9 cellular contexts compared by ENCODE assay signal in genomic region chr5:139635191-139635590, GRCh38. TPM values are rescaled to one million over a fixed set of nuclear protein-coding genes. Genes with fewer than 3 reads are reported as not detected.
A peak's percentile ranks its signal among the peaks of the same experiment; 100 is the strongest.
DNase-seq lines count a peak whose midpoint lies in the region; ATAC-seq, FAIRE-seq and TF ChIP-seq lines count a peak whose summit lies in the region.
"Had no signal": no experiment of that assay in that cellular context is flagged by ENCODE, and none has a peak within 500 bp of the region (broad histone marks: within the 10 kb centered on the region; RNA-seq: fewer than 3 reads in every experiment).

No MANE protein-coding gene starts in this region.

- no peak for TF ChIP-seq CTCF in activated CD8-positive, alpha-beta T cell treated with anti-CD3 and anti-CD28 coated beads for 36 hours (IDR thresholded peaks at IDR 0.05)
- TF ChIP-seq CTCF in kidney (IDR thresholded peaks at IDR 0.05; ENCODE audit: borderline replicate concordance, extremely low read depth, insufficient read depth) (no peak), endodermal cell (conservative IDR thresholded peaks at IDR 0.05) (no peak)

- H3K4me1 ChIP-seq in kidney (ENCODE audit: control insufficient read depth in 1 of 2, insufficient read depth in 1 of 2, low read depth in 1 of 2, low read length in 2 of 2) (peaks cover 35 to 47% of the 10 kb centered on the region in 2 donors), endodermal cell (ENCODE audit: control insufficient read depth, insufficient read depth, low read length) (peaks cover 21% of the 10 kb centered on the region)

- H3K27ac ChIP-seq in kidney (ENCODE audit: low read depth in 2 of 2, low read length in 2 of 2) = peak overlapping the region; percentile 61 to 94
- H3K27ac ChIP-seq in endodermal cell (ENCODE audit: low read depth, low read length) = no peak overlapping the region

- POLR2A ChIA-PET in activated CD4-positive, alpha-beta T cell treated with anti-CD3 and anti-CD28 coated beads, Interleukin-2, amount 10 ng/mL, durations not matched to agents 7 days and 5 days (lab: Charles Lee) = no interaction called here
- POLR2A ChIA-PET in activated CD8-positive, alpha-beta T cell treated with anti-CD3 and anti-CD28 coated beads for 36 hours (lab: Charles Lee) = interaction anchor here (0.7 to 6.6 kb wide), 10 partner anchors 15 to 362 kb away, joined by 3 to 87 read pairs (median 6); partner anchors contain the start of gene CXXC5

- WGBS in endodermal cell (ENCODE audit: insufficient coverage in 1 of 2, insufficient read length in 1 of 2), 2 experiments = 47% methylated on average over 1 of the region's 1 CpG; no CpG with 5 or more reads in 1 of the 2 experiments

- H3K9ac ChIP-seq in kidney (ENCODE audit: low read length in 2 of 2) (peak overlapping the region in 1 of 2 donors; percentile 59), endodermal cell (ENCODE audit: extremely low read depth, low read length, poor library complexity, severe bottlenecking) (no peak overlapping the region)

- H3K27me3 Mint-ChIP-seq in activated CD4-positive, alpha-beta T cell treated with anti-CD3 and anti-CD28 coated beads, Interleukin-2, amount 10 ng/mL, durations not matched to agents 7 days and 5 days = no peaks in the 10 kb centered on the region
- H3K27me3 Mint-ChIP-seq in activated CD8-positive, alpha-beta T cell treated with anti-CD3 and anti-CD28 coated beads for 36 hours = no peaks in the 10 kb centered on the region
- no peaks in the 10 kb centered on the region for H3K27me3 Mint-ChIP-seq in stimulated activated naive B cell treated with anti-CD40 and anti-IgM and Interleukin-4, amounts not matched to agents 10 μg/mL and 1 μg/mL and 100 μg/mL, for 72 hours
- no peaks in the 10 kb centered on the region for H3K27me3 Mint-ChIP-seq in endodermal cell (ENCODE audit: insufficient read depth)

- H3K4me1 Mint-ChIP-seq in activated CD4-positive, alpha-beta T cell treated with anti-CD3 and anti-CD28 coated beads, Interleukin-2, amount 10 ng/mL, durations not matched to agents 7 days and 5 days = peaks cover 55% of the 10 kb centered on the region
- peaks cover 50% of the 10 kb centered on the region for H3K4me1 Mint-ChIP-seq in activated CD8-positive, alpha-beta T cell treated with anti-CD3 and anti-CD28 coated beads for 36 hours (ENCODE audit: low read depth)
- H3K4me1 Mint-ChIP-seq in stimulated activated naive B cell treated with anti-CD40 and anti-IgM and Interleukin-4, amounts not matched to agents 10 μg/mL and 1 μg/mL and 100 μg/mL, for 72 hours = peaks cover 58 to 77% of the 10 kb centered on the region in 2 donors
- H3K4me1 Mint-ChIP-seq in endodermal cell = peaks cover 36% of the 10 kb centered on the region

- H3K27ac Mint-ChIP-seq in activated CD4-positive, alpha-beta T cell treated with anti-CD3 and anti-CD28 coated beads, Interleukin-2, amount 10 ng/mL, durations not matched to agents 7 days and 5 days = peak overlapping the region; percentile 84
- H3K27ac Mint-ChIP-seq in activated CD8-positive, alpha-beta T cell treated with anti-CD3 and anti-CD28 coated beads for 36 hours = peak overlapping the region; percentile 90
- H3K27ac Mint-ChIP-seq in stimulated activated naive B cell treated with anti-CD40 and anti-IgM and Interleukin-4, amounts not matched to agents 10 μg/mL and 1 μg/mL and 100 μg/mL, for 72 hours = peak overlapping the region; percentile 99
- H3K27ac Mint-ChIP-seq in endodermal cell = no peak overlapping the region

- no peaks in the 10 kb centered on the region for H3K27me3 ChIP-seq in endodermal cell (ENCODE audit: control insufficient read depth, insufficient read depth, low read length, poor library complexity, severe bottlenecking)

- intact Hi-C loops in activated CD8-positive, alpha-beta T cell treated with anti-CD3 and anti-CD28 coated beads for 36 hours (cut with micrococcal nuclease) = loop anchor here (5.0 kb wide), 1 partner anchor 112 kb away; no protein-coding TSS in a partner anchor
- intact Hi-C loops in kidney (cut with DNase I) = no loop called here

- no peak for FAIRE-seq in kidney (lab: Jason Lieb, UNC)

- no peak for DNase-seq in activated CD4-positive, alpha-beta T cell treated with anti-CD3 and anti-CD28 coated beads, Interleukin-2, amount 10 ng/mL, durations not matched to agents 7 days and 5 days
- no peak for DNase-seq in activated CD4-positive, alpha-beta T cell treated with anti-CD3 and anti-CD28 coated beads, Interleukin-2, amount 50 U/mL, for 1 hour
- DNase-seq in activated CD8-positive, alpha-beta T cell treated with anti-CD3 and anti-CD28 coated beads for 36 hours = no peak
- DNase-seq in kidney (no peak), endodermal cell (no peak)
- DNase-seq in stimulated activated naive B cell treated with anti-CD40 and anti-IgM and Interleukin-4, amounts not matched to agents 10 μg/mL and 1 μg/mL and 100 μg/mL, for 72 hours = no peak
- DNase-seq: activated T-cell treated with anti-CD3 and anti-CD28 coated beads, Interleukin-2, amount 50 U/mL, for 4 hours had no signal

- H3K36me3 ChIP-seq in kidney (ENCODE audit: control insufficient read depth in 1 of 2, insufficient read depth in 2 of 2, low read length in 2 of 2) (peaks cover 0 to 3% of the 10 kb centered on the region in 2 donors), endodermal cell (ENCODE audit: control insufficient read depth, insufficient read depth, low read length) (peaks cover 10% of the 10 kb centered on the region)

- peaks cover 11% of the 10 kb centered on the region for H3K36me3 Mint-ChIP-seq in activated CD4-positive, alpha-beta T cell treated with anti-CD3 and anti-CD28 coated beads, Interleukin-2, amount 10 ng/mL, durations not matched to agents 7 days and 5 days (ENCODE audit: low read depth)
- H3K36me3 Mint-ChIP-seq in activated CD8-positive, alpha-beta T cell treated with anti-CD3 and anti-CD28 coated beads for 36 hours (ENCODE audit: low read depth) = peaks cover 3% of the 10 kb centered on the region
- peaks cover 6 to 27% of the 10 kb centered on the region in 2 donors for H3K36me3 Mint-ChIP-seq in stimulated activated naive B cell treated with anti-CD40 and anti-IgM and Interleukin-4, amounts not matched to agents 10 μg/mL and 1 μg/mL and 100 μg/mL, for 72 hours
- peaks cover 4% of the 10 kb centered on the region for H3K36me3 Mint-ChIP-seq in endodermal cell (ENCODE audit: low read depth)

- no peak overlapping the region for H3K4me3 Mint-ChIP-seq in activated CD4-positive, alpha-beta T cell treated with anti-CD3 and anti-CD28 coated beads, Interleukin-2, amount 10 ng/mL, durations not matched to agents 7 days and 5 days
- no peak overlapping the region for H3K4me3 Mint-ChIP-seq in activated CD8-positive, alpha-beta T cell treated with anti-CD3 and anti-CD28 coated beads for 36 hours
- H3K4me3 Mint-ChIP-seq in stimulated activated naive B cell treated with anti-CD40 and anti-IgM and Interleukin-4, amounts not matched to agents 10 μg/mL and 1 μg/mL and 100 μg/mL, for 72 hours = peak overlapping the region; percentile 77 to 81
- H3K4me3 Mint-ChIP-seq in endodermal cell = no peak overlapping the region

- H3K4me3 ChIP-seq in kidney (ENCODE audit: low read length in 2 of 2) (no peak overlapping the region), endodermal cell (ENCODE audit: low read length) (no peak overlapping the region)

- H3K9me3 ChIP-seq in kidney (ENCODE audit: control insufficient read depth in 1 of 2, low read length in 2 of 2) (no peaks in the 10 kb centered on the region), endodermal cell (ENCODE audit: control insufficient read depth, low read length) (no peaks in the 10 kb centered on the region)

- no peaks in the 10 kb centered on the region for H3K9me3 Mint-ChIP-seq in activated CD4-positive, alpha-beta T cell treated with anti-CD3 and anti-CD28 coated beads, Interleukin-2, amount 10 ng/mL, durations not matched to agents 7 days and 5 days
- no peaks in the 10 kb centered on the region for H3K9me3 Mint-ChIP-seq in activated CD8-positive, alpha-beta T cell treated with anti-CD3 and anti-CD28 coated beads for 36 hours
- H3K9me3 Mint-ChIP-seq in stimulated activated naive B cell treated with anti-CD40 and anti-IgM and Interleukin-4, amounts not matched to agents 10 μg/mL and 1 μg/mL and 100 μg/mL, for 72 hours = no peaks in the 10 kb centered on the region
- H3K9me3 Mint-ChIP-seq in endodermal cell = no peaks in the 10 kb centered on the region
- H3K9me3 Mint-ChIP-seq: activated T-cell treated with anti-CD3 and anti-CD28 coated beads, Interleukin-2, amount 50 U/mL, for 4 hours had no signal

- CTCF ChIA-PET in activated CD4-positive, alpha-beta T cell treated with anti-CD3 and anti-CD28 coated beads, Interleukin-2, amount 10 ng/mL, durations not matched to agents 7 days and 5 days (lab: Charles Lee) = interaction anchor here (0.9 to 7.8 kb wide), 12 partner anchors 8 to 334 kb away, joined by 3 to 54 read pairs (median 4); no protein-coding TSS in a partner anchor
- CTCF ChIA-PET in activated CD8-positive, alpha-beta T cell treated with anti-CD3 and anti-CD28 coated beads for 36 hours (lab: Charles Lee) = interaction anchor here (0.6 to 9.9 kb wide), 21 partner anchors 8 to 141 kb away, joined by 3 to 211 read pairs (median 11); partner anchors contain the start of gene CXXC5

- ATAC-seq in activated CD8-positive, alpha-beta T cell treated with anti-CD3 and anti-CD28 coated beads for 36 hours = no peak
- ATAC-seq in stimulated activated naive B cell treated with anti-CD40 and anti-IgM and Interleukin-4, amounts not matched to agents 10 μg/mL and 1 μg/mL and 100 μg/mL, for 72 hours (replicated peaks) = no peak
- ATAC-seq in HG02763 (IDR thresholded peaks at IDR 0.05; ENCODE audit: unreplicated experiment) = no peak
- ATAC-seq in GM21529 (IDR thresholded peaks at IDR 0.05; ENCODE audit: unreplicated experiment) = no peak
- ATAC-seq: activated T-cell treated with anti-CD3 and anti-CD28 coated beads, Interleukin-2, amount 50 U/mL, for 4 hours had no signal

RNA-seq across cellular contexts. Expression of gene CXXC5, which starts 13.0 kb away (rescaled TPM):
- total RNA-seq in activated CD4-positive, alpha-beta T cell treated with anti-CD3 and anti-CD28 coated beads, Interleukin-2, amount 10 ng/mL, durations not matched to agents 7 days and 5 days = 1 to 10 TPM in 1 of 2 experiments, under 1 TPM in 1; 0.99 to 1.9 TPM
- 1 to 10 TPM; 3.5 to 4.3 TPM for total RNA-seq in activated CD8-positive, alpha-beta T cell treated with anti-CD3 and anti-CD28 coated beads for 36 hours
- 122 TPM for total RNA-seq in kidney
- polyA plus RNA-seq in kidney (ENCODE audit: insufficient read depth, low read depth, low replicate concordance) = 116 TPM
- 10 to 100 TPM; 50.5 to 67.9 TPM for total RNA-seq in endodermal cell
- 107 TPM for polyA plus RNA-seq in endodermal cell (2013, experiment 1 of 2)
- 113 TPM for polyA plus RNA-seq in endodermal cell (2013, experiment 2 of 2)

Comparison
In these comparisons a context has a peak if more than half of its experiments do, and no peak if none do; other contexts are left out.
1. H3K4me3 Mint-ChIP-seq: peak in stimulated activated naive B cell treated with anti-CD40 and anti-IgM and Interleukin-4, amounts not matched to agents 10 μg/mL and 1 μg/mL and 100 μg/mL, for 72 hours (2 of 2); none in activated CD4-positive, alpha-beta T cell treated with anti-CD3 and anti-CD28 coated beads, Interleukin-2, amount 10 ng/mL, durations not matched to agents 7 days and 5 days (single experiment), activated CD8-positive, alpha-beta T cell treated with anti-CD3 and anti-CD28 coated beads for 36 hours (single experiment) and endodermal cell (single experiment).
2. RNA of gene CXXC5, which starts 13.0 kb away (total RNA-seq): 122 TPM in kidney (single experiment) and 50.5 to 67.9 TPM in endodermal cell; 3.5 to 4.3 TPM in activated CD8-positive, alpha-beta T cell treated with anti-CD3 and anti-CD28 coated beads for 36 hours and 0.99 to 1.9 TPM in activated CD4-positive, alpha-beta T cell treated with anti-CD3 and anti-CD28 coated beads, Interleukin-2, amount 10 ng/mL, durations not matched to agents 7 days and 5 days; every median in the first group is over 4 times any median in the second.